8 cellular contexts compared by ENCODE assay signal in the genomic region with DNA sequence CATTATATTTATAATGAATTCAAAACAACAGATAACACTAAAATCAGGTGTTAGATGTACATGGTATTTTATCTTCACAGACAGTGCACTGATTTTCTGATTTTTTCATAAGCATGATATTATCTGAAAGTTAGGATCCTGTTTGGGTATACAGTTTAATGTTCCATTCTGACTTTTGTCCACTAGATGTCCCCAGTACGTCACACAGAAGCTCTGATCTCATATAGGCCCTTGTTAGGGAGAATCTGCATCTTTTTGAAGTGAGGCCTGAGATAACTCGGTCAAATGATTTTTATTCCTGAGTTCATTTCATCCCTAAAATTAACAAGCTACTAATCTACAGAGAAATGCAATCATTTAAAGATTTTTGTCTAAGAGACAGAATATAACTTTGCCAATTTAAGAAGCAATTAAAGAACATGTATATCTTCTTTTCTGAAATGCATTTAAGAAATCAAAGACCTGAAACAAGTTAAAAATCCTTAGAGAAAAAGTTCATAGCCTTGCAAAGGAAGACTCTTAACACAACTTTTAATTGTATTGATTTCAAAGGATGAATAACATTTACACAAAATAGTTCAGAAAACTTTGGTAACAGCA.
DNase-seq lines count a peak whose midpoint lies in the region; ATAC-seq, FAIRE-seq and TF ChIP-seq lines count a peak whose summit lies in the region.

No MANE protein-coding gene starts in this region.

- H3K9ac ChIP-seq in OCI-LY1 (ENCODE audit: low read length) (no peak overlapping the region), HepG2 (ENCODE audit: insufficient read depth, low read depth, low read length) (no peak overlapping the region)

- TF ChIP-seq CTCF in OCI-LY1 (IDR thresholded peaks at IDR 0.05; ENCODE audit: low read length) = peak; percentile 98
- peak; percentile 74 for TF ChIP-seq CTCF in choroid plexus epithelial cell (conservative IDR thresholded peaks at IDR 0.05; ENCODE audit: low read depth, low read length)
- TF ChIP-seq CTCF in HepG2 (CRISPR knock-in tag; IDR thresholded peaks at IDR 0.05) = peak; percentile 81
- peak; percentile 79 for TF ChIP-seq CTCF in upper lobe of right lung (IDR thresholded peaks at IDR 0.05)

- ATAC-seq in GM21515 (IDR thresholded peaks at IDR 0.05; ENCODE audit: unreplicated experiment) (peak; percentile 96), HG03571 (IDR thresholded peaks at IDR 0.05; ENCODE audit: unreplicated experiment) (peak; percentile 88), HepG2 (peak; percentile 90), upper lobe of right lung (peak; percentile 95)

- peak; percentile 43; the same call in 1 of the 2 replicates for TF ChIP-seq RAD21 in HepG2 (CRISPR knock-in tag; IDR thresholded peaks at IDR 0.05)

- H3K4me3 ChIP-seq in OCI-LY1 (ENCODE audit: low read depth, low read length, poor library complexity, severe bottlenecking) (no peak overlapping the region), choroid plexus epithelial cell (ENCODE audit: low read depth, low read length) (no peak overlapping the region), HepG2 (replicated peaks in 1 of 3; ENCODE audit: insufficient read depth in 1 of 3, low read depth in 2 of 3, low read length in 3 of 3) (no peak overlapping the region), upper lobe of right lung (no peak overlapping the region)

- H3K27me3 ChIP-seq in OCI-LY1 (ENCODE audit: insufficient read depth, low read length) (no peaks in the 10 kb centered on the region), HepG2 (ENCODE audit: control insufficient read depth in 1 of 2, insufficient read depth in 2 of 2, low read length in 2 of 2) (0 out of 5 replicates have a peak, but pooled peaks cover 2 to 3% of the 10 kb centered on the region in 2 experiments), upper lobe of right lung (no peaks in the 10 kb centered on the region)

- CTCF ChIA-PET in activated CD4-positive, alpha-beta T cell treated with anti-CD3 and anti-CD28 coated beads, Interleukin-2, amount 10 ng/mL, durations not matched to agents 7 days and 5 days (lab: Charles Lee) = interaction anchor here (1.4 to 1.6 kb wide), 2 partner anchors 25 to 42 kb away, joined by 4 read pairs; no protein-coding TSS in a partner anchor
- CTCF ChIA-PET in HepG2 (lab: Yijun Ruan, JAX; ENCODE audit: low intra/inter-chr PET ratio, low total read pairs) = interaction anchor here (1.1 to 2.9 kb wide), 4 partner anchors 31 to 451 kb away, joined by 3 to 23 read pairs (median 7); no protein-coding TSS in a partner anchor

- H3K9me3 Mint-ChIP-seq in activated CD4-positive, alpha-beta T cell treated with anti-CD3 and anti-CD28 coated beads, Interleukin-2, amount 10 ng/mL, durations not matched to agents 7 days and 5 days = peaks cover 3% of the 10 kb centered on the region

- no peak overlapping the region for H3K4me3 Mint-ChIP-seq in activated CD4-positive, alpha-beta T cell treated with anti-CD3 and anti-CD28 coated beads, Interleukin-2, amount 10 ng/mL, durations not matched to agents 7 days and 5 days

- H3K9me3 ChIP-seq in OCI-LY1 (ENCODE audit: low read length) (no peaks in the 10 kb centered on the region), HepG2 (ENCODE audit: low read length) (no peaks in the 10 kb centered on the region), upper lobe of right lung (no peaks in the 10 kb centered on the region)

- intact Hi-C loops in HepG2 (cut with micrococcal nuclease; ENCODE audit: unreplicated experiment) (loop anchor here (1.0 to 5.0 kb wide), 5 partner anchors 34 to 672 kb away; a partner anchor contains a TSS), upper lobe of right lung (cut with DNase I) (no loop called here)

- H3K27ac ChIP-seq in OCI-LY1 (ENCODE audit: low read depth, low read length, poor library complexity, severe bottlenecking) (no peak overlapping the region), HepG2 (ENCODE audit: extremely low read length, insufficient read depth, low read length) (no peak overlapping the region), upper lobe of right lung (no peak overlapping the region)

- no peaks in the 10 kb centered on the region for H3K9me2 ChIP-seq in OCI-LY1 (ENCODE audit: low read depth, low read length)

- POLR2A ChIA-PET in activated CD4-positive, alpha-beta T cell treated with anti-CD3 and anti-CD28 coated beads, Interleukin-2, amount 10 ng/mL, durations not matched to agents 7 days and 5 days (lab: Charles Lee) = no interaction called here
- POLR2A ChIA-PET in HepG2 (lab: Yijun Ruan, JAX) = no interaction called here

- H3K27ac Mint-ChIP-seq in activated CD4-positive, alpha-beta T cell treated with anti-CD3 and anti-CD28 coated beads, Interleukin-2, amount 10 ng/mL, durations not matched to agents 7 days and 5 days = no peak overlapping the region

- no peaks in the 10 kb centered on the region for H4K20me1 ChIP-seq in OCI-LY1 (ENCODE audit: insufficient read depth, low read length)
- H4K20me1 ChIP-seq in HepG2 (ENCODE audit: insufficient read depth, low read length) = no peaks in the 10 kb centered on the region

- H3K4me1 Mint-ChIP-seq in activated CD4-positive, alpha-beta T cell treated with anti-CD3 and anti-CD28 coated beads, Interleukin-2, amount 10 ng/mL, durations not matched to agents 7 days and 5 days = peaks cover 18% of the 10 kb centered on the region

- FAIRE-seq in HepG2 (lab: Jason Lieb, UNC) = peak; percentile 55

- H3K79me2 ChIP-seq in OCI-LY1 (ENCODE audit: insufficient read depth, low read length) (no peaks in the 10 kb centered on the region), HepG2 (ENCODE audit: insufficient read depth, low read length) (no peaks in the 10 kb centered on the region)

- H3K36me3 Mint-ChIP-seq in activated CD4-positive, alpha-beta T cell treated with anti-CD3 and anti-CD28 coated beads, Interleukin-2, amount 10 ng/mL, durations not matched to agents 7 days and 5 days (ENCODE audit: low read depth) = peaks cover 11% of the 10 kb centered on the region

- H3K36me3 ChIP-seq in OCI-LY1 (ENCODE audit: insufficient read depth, low read length) (no peaks in the 10 kb centered on the region), HepG2 (replicated peaks in 1 of 2; ENCODE audit: control insufficient read depth in 1 of 2, insufficient read depth in 2 of 2, low read length in 2 of 2) (no peaks in the 10 kb centered on the region), upper lobe of right lung (no peaks in the 10 kb centered on the region)

- BruUV-seq in HepG2 (replicated peaks; lab: Mats Ljungman, UMichigan) = no TSS peak

- DNase-seq in activated CD4-positive, alpha-beta T cell treated with anti-CD3 and anti-CD28 coated beads, Interleukin-2, amount 10 ng/mL, durations not matched to agents 7 days and 5 days = peak; percentile 54
- DNase-seq in activated CD4-positive, alpha-beta T cell treated with anti-CD3 and anti-CD28 coated beads for 1 hour = no peak
- DNase-seq in choroid plexus epithelial cell (ENCODE audit: low read depth) = peak; percentile 88
- DNase-seq in HepG2 (ENCODE audit: low spot score) = peak; percentile 52
- DNase-seq in upper lobe of right lung = no peak

- H2AFZ ChIP-seq in OCI-LY1 (ENCODE audit: low read length) = no peak overlapping the region
- H2AFZ ChIP-seq in HepG2 (ENCODE audit: low read length) = no peak overlapping the region

- TF ChIP-seq POLR2A in HepG2 (IDR thresholded peaks at IDR 0.05; ENCODE audit: insufficient read depth in 1 of 2, low read depth in 2 of 2, low read length in 2 of 2) = no peak

- no peak for TF ChIP-seq EP300 in HepG2 (IDR thresholded peaks at IDR 0.05; ENCODE audit: low read depth in 2 of 2, low read length in 2 of 2)
- no peak for TF ChIP-seq EP300 in HepG2 (CRISPR knock-in tag; IDR thresholded peaks at IDR 0.05; ENCODE audit: borderline replicate concordance)

- H3K27me3 Mint-ChIP-seq in activated CD4-positive, alpha-beta T cell treated with anti-CD3 and anti-CD28 coated beads, Interleukin-2, amount 10 ng/mL, durations not matched to agents 7 days and 5 days = peaks cover 21% of the 10 kb centered on the region

- H3F3A ChIP-seq in OCI-LY1 (ENCODE audit: insufficient read depth, low read length) = no peaks in the 10 kb centered on the region

- in situ Hi-C loops in HepG2 (cut with HindIII; ENCODE audit: extremely low pct_ligation_motif_present, low pct_unique_long_range_greater_than_20kb) = no loop called here

- 0% methylated on average over 2 of the region's 2 CpGs for WGBS in HepG2 (ENCODE audit: low lambda C conversion rate)

- H3K4me2 ChIP-seq in OCI-LY1 (ENCODE audit: low read length) (no peak overlapping the region), HepG2 (ENCODE audit: low read depth, low read length) (no peak overlapping the region)

- no peaks in the 10 kb centered on the region for H3K4me1 ChIP-seq in OCI-LY1 (ENCODE audit: insufficient read depth, low read length, severe bottlenecking)
- H3K4me1 ChIP-seq in HepG2 (ENCODE audit: insufficient read depth, low read length) = peaks cover 13% of the 10 kb centered on the region
- no peaks in the 10 kb centered on the region for H3K4me1 ChIP-seq in upper lobe of right lung

TF ChIP-seq in HepG2, 621 proteins besides CTCF, POLR2A, EP300 and RAD21 (continues in another document):
- TF ChIP-seq, protein P1, sequence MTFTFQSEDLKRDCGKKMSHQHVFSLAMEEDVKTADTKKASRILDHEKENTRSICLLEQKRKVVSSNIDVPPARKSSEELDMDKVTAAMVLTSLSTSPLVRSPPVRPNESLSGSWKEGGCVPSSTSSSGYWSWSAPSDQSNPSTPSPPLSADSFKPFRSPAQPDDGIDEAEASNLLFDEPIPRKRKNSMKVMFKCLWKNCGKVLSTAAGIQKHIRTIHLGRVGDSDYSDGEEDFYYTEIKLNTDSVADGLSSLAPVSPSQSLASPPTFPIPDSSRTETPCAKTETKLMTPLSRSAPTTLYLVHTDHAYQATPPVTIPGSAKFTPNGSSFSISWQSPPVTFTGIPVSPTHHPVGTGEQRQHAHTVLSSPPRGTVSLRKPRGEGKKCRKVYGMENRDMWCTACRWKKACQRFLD (CRISPR knock-in tag; IDR thresholded peaks at IDR 0.05; ENCODE audit: borderline replicate concordance) = no peak
- TF ChIP-seq, protein P2, sequence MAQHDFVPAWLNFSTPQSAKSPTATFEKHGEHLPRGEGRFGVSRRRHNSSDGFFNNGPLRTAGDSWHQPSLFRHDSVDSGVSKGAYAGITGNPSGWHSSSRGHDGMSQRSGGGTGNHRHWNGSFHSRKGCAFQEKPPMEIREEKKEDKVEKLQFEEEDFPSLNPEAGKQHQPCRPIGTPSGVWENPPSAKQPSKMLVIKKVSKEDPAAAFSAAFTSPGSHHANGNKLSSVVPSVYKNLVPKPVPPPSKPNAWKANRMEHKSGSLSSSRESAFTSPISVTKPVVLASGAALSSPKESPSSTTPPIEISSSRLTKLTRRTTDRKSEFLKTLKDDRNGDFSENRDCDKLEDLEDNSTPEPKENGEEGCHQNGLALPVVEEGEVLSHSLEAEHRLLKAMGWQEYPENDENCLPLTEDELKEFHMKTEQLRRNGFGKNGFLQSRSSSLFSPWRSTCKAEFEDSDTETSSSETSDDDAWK (CRISPR knock-in tag; IDR thresholded peaks at IDR 0.05) = no peak
- TF ChIP-seq TCF7L2 (IDR thresholded peaks at IDR 0.05; ENCODE audit: low read depth, low read length) = no peak
- TF ChIP-seq STAG1 (CRISPR knock-in tag; IDR thresholded peaks at IDR 0.05) = peak; percentile 80
- no peak for TF ChIP-seq PRMT3 (CRISPR knock-in tag; IDR thresholded peaks at IDR 0.05; ENCODE audit: borderline replicate concordance, low read depth)
- no peak for TF ChIP-seq CBFB (CRISPR knock-in tag; IDR thresholded peaks at IDR 0.05)

Comparison
In these comparisons a context has a peak if more than half of its experiments do, and no peak if none do; other contexts are left out.
1. DNase-seq: peak in activated CD4-positive, alpha-beta T cell treated with anti-CD3 and anti-CD28 coated beads, Interleukin-2, amount 10 ng/mL, durations not matched to agents 7 days and 5 days (single experiment), choroid plexus epithelial cell (single experiment) and HepG2 (single experiment); none in activated CD4-positive, alpha-beta T cell treated with anti-CD3 and anti-CD28 coated beads for 1 hour (single experiment) and upper lobe of right lung (single experiment).
2. Peak in every context shown above with its lines, with median percentiles within 50 percentile points of each other: ATAC-seq and CTCF ChIP-seq.